Comparison of ENCODE assay signal across 8 cellular contexts in the genomic region with DNA sequence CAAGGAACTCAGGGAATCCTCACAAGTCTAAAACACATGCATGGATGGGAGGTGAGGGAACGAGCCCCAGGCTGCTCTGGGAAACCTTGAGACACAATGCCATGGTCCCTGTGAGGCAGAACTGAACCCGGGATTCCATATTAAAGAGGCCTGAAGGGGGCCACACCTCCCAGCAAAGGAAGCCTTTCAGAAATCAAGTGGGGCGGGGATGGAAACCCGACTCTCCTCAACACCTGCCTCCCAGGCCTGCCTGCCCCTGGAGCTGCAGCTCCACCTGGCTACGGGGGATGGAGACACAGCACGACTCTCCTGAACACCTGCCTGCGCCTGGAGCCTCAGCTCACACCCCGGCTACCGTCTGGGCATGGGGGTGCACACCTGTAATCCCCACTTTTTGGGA.
DNase-seq lines count a peak whose midpoint lies in the region; ATAC-seq, FAIRE-seq and TF ChIP-seq lines count a peak whose summit lies in the region.
"Not testable (repeated sequence)": the region's sequence is repeated elsewhere in the genome, so short reads cannot be mapped to it uniquely, and the experiment has no call there.

No MANE protein-coding gene starts in this region.

- H4K20me1 ChIP-seq in PC-9 (ENCODE audit: insufficient read depth) = not testable (repeated sequence)

- H3K27me3 ChIP-seq in Caco-2 (replicated peaks; ENCODE audit: control insufficient read depth, insufficient read depth, low read length); pancreas: not testable (repeated sequence)
- H3K27me3 ChIP-seq in PC-9 (ENCODE audit: insufficient read depth, low read depth) = peaks cover 55% of the 10 kb centered on the region

- POLR2A ChIA-PET in Caco-2 (lab: Charles Lee); HEK293T (lab: Yijun Ruan, JAX); PC-9 (lab: Charles Lee; ENCODE audit: unreplicated experiment): not testable (repeated sequence)

- H3K27ac Mint-ChIP-seq in Caco-2 (ENCODE audit: unreplicated experiment); activated naive CD4-positive, alpha-beta T cell treated with anti-CD3 and anti-CD28 coated beads for 36 hours: not testable (repeated sequence)

- peak in 3 of 4 donors; percentile 25 to 66 (median 34) for ATAC-seq in pancreas

- H3K79me2 ChIP-seq in PC-9 (ENCODE audit: low read depth) = not testable (repeated sequence)

- H3K4me2 ChIP-seq in PC-9 = not testable (repeated sequence)

- H3K4me1 ChIP-seq in Caco-2; PC-9 (replicated peaks; ENCODE audit: insufficient read depth); pancreas: not testable (repeated sequence)

- not testable (repeated sequence) for H3K36me3 Mint-ChIP-seq in Caco-2 (ENCODE audit: insufficient read depth, unreplicated experiment); activated naive CD4-positive, alpha-beta T cell treated with anti-CD3 and anti-CD28 coated beads for 36 hours (ENCODE audit: low read depth)

- DNase-seq in Caco-2 (peak; percentile 79), HEK293T (ENCODE audit: extremely low spot score) (peak; percentile 25), NCI-H1092 treated with DMSO at 0.1 percent for 48 hours (lab: John Stamatoyannopoulos, UW) (peak; percentile 43), NCI-H2196 (lab: John Stamatoyannopoulos, UW; ENCODE audit: unreplicated experiment) (peak; percentile 82), PC-9 (peak; percentile 84 to 94), iPS DF 4.7 (ENCODE audit: extremely low read depth, low spot score) (peak; percentile 44)
- DNase-seq in activated naive CD4-positive, alpha-beta T cell treated with anti-CD3 and anti-CD28 coated beads for 36 hours = peak; percentile 14
- not testable (repeated sequence) for DNase-seq in pancreas

- H3K27me3 Mint-ChIP-seq in Caco-2 (ENCODE audit: insufficient read depth, unreplicated experiment); activated naive CD4-positive, alpha-beta T cell treated with anti-CD3 and anti-CD28 coated beads for 36 hours (ENCODE audit: low read depth): not testable (repeated sequence)

- BruUV-seq in Caco-2 (replicated peaks; lab: Mats Ljungman, UMichigan); PC-9 (replicated peaks; lab: Mats Ljungman, UMichigan): not testable (repeated sequence)

- not testable (repeated sequence) for FAIRE-seq in pancreas (lab: Jason Lieb, UNC)

- H3K9me3 ChIP-seq in Caco-2; PC-9 (ENCODE audit: insufficient read depth, low read depth); pancreas: not testable (repeated sequence)

- not testable (repeated sequence) for H2AFZ ChIP-seq in PC-9

- TF ChIP-seq CTCF in Caco-2 (IDR thresholded peaks at IDR 0.05; ENCODE audit: insufficient read depth in 1 of 2, low read depth in 1 of 2, low read length in 1 of 2, severe bottlenecking in 1 of 2, unreplicated experiment in 1 of 2) (peak; percentile 31 to 49), PC-9 (conservative IDR thresholded peaks at IDR 0.05) (peak; percentile 79)
- TF ChIP-seq CTCF in pancreas (IDR thresholded peaks at IDR 0.05) = not testable (repeated sequence)

- intact Hi-C loops in Caco-2 (cut with micrococcal nuclease; ENCODE audit: unreplicated experiment) (loop anchor here (10.0 kb wide), 1 partner anchor 87 kb away; no protein-coding TSS in a partner anchor), PC-9 (cut with micrococcal nuclease; ENCODE audit: unreplicated experiment) (loop anchor here (1.0 to 2.0 kb wide), 6 partner anchors 33 to 433 kb away; partner anchors contain the start of gene CLPTM1L)
- intact Hi-C loops in activated naive CD4-positive, alpha-beta T cell treated with anti-CD3 and anti-CD28 coated beads for 36 hours (cut with micrococcal nuclease); pancreas (cut with DNase I): not testable (repeated sequence)

- WGBS in pancreas, 2 donors = 62 to 68% methylated on average over 7 to 9 of the region's 9 CpGs

- not testable (repeated sequence) for H3K27ac ChIP-seq in PC-9, pancreas

- not testable (repeated sequence) for H3K9me2 ChIP-seq in PC-9 (ENCODE audit: insufficient read depth)

- H3F3A ChIP-seq in PC-9 (ENCODE audit: insufficient read depth, low read depth) = not testable (repeated sequence)

- H3K4me3 ChIP-seq in Caco-2 (ENCODE audit: low read depth, low read length); PC-9; pancreas: not testable (repeated sequence)

- not testable (repeated sequence) for H3K9me3 Mint-ChIP-seq in Caco-2 (ENCODE audit: unreplicated experiment); activated naive CD4-positive, alpha-beta T cell treated with anti-CD3 and anti-CD28 coated beads for 36 hours

- not testable (repeated sequence) for H3K4me3 Mint-ChIP-seq in Caco-2 (ENCODE audit: unreplicated experiment); activated naive CD4-positive, alpha-beta T cell treated with anti-CD3 and anti-CD28 coated beads for 36 hours

- CTCF ChIA-PET in Caco-2 (lab: Charles Lee) (interaction anchor here (0.6 to 1.4 kb wide), 4 partner anchors 36 to 211 kb away, joined by 3 to 4 read pairs (median 4); no protein-coding TSS in a partner anchor), PC-9 (lab: Charles Lee) (interaction anchor here (1.2 kb wide), 1 partner anchor 121 kb away, joined by 3 read pairs; no protein-coding TSS in a partner anchor)
- CTCF ChIA-PET in HEK293T (lab: Yijun Ruan, JAX); activated naive CD4-positive, alpha-beta T cell treated with anti-CD3 and anti-CD28 coated beads for 36 hours (lab: Charles Lee): not testable (repeated sequence)

- not testable (repeated sequence) for H3K36me3 ChIP-seq in Caco-2 (ENCODE audit: control insufficient read depth, insufficient read depth, low read length); PC-9 (ENCODE audit: low read depth); pancreas

- not testable (repeated sequence) for H3K4me1 Mint-ChIP-seq in Caco-2 (ENCODE audit: low read depth, unreplicated experiment)
- peaks cover 15% of the 10 kb centered on the region for H3K4me1 Mint-ChIP-seq in activated naive CD4-positive, alpha-beta T cell treated with anti-CD3 and anti-CD28 coated beads for 36 hours (ENCODE audit: low read depth)
